ENCODE assay signal across 17 cellular contexts in genomic region chr20:18738055-18738454, GRCh38.
DNase-seq lines count a peak whose midpoint lies in the region; ATAC-seq and TF ChIP-seq lines count a peak whose summit lies in the region.
"Had no signal": no experiment of that assay in that cellular context is flagged by ENCODE, and none has a peak within 500 bp of the region (broad histone marks: within the 10 kb centered on the region; RNA-seq: fewer than 3 reads in every experiment).

No MANE protein-coding gene starts in this region.

- CTCF ChIA-PET in naive thymus-derived CD4-positive, alpha-beta T cell (lab: Charles Lee) = no interaction called here

- no peaks in the 10 kb centered on the region for H3K27me3 ChIP-seq in naive thymus-derived CD4-positive, alpha-beta T cell (ENCODE audit: control insufficient read depth in 2 of 2, insufficient read depth in 2 of 2, low read length in 2 of 2)
- H3K27me3 ChIP-seq: heart right ventricle, pancreas had no signal

- H3K27ac Mint-ChIP-seq in naive thymus-derived CD4-positive, alpha-beta T cell = peak overlapping the region in 1 of 9 donors; percentile 19
- H3K27ac Mint-ChIP-seq: activated naive CD8-positive, alpha-beta T cell; dendritic cell treated with granulocyte-macrophage colony-stimulating factor and Interleukin-4, amounts not matched to agents 40 ng/mL and 50 ng/mL, for 4 days; stimulated activated naive B cell treated with anti-CD40 and anti-IgM and Interleukin-4, amounts not matched to agents 10 μg/mL and 1 μg/mL and 100 μg/mL, for 72 hours had no signal

- DNase-seq in Daoy (ENCODE audit: low read depth) (peak; percentile 11), NCI-H510A treated with DMSO at 0.1 percent for 48 hours (lab: John Stamatoyannopoulos, UW) (no peak)
- DNase-seq in central memory CD4-positive, alpha-beta T cell = peak; percentile 38
- peak in 1 of 9 donors; percentile 3 for DNase-seq in naive thymus-derived CD4-positive, alpha-beta T cell
- DNase-seq in stimulated activated CD4-positive, alpha-beta T cell treated with anti-CD3 and anti-CD28 coated beads, Interleukin-4, amount 100 ng/mL, for 24 hours = no peak
- DNase-seq: activated CD4-positive, alpha-beta T cell treated with anti-CD3 and anti-CD28 coated beads for 48 hours; DMS153; heart right ventricle; NCI-H1105; NCI-H526; pancreas; SK-N-SH; stimulated activated naive B cell treated with anti-CD40 and anti-IgM and Interleukin-4, amounts not matched to agents 10 μg/mL and 1 μg/mL and 100 μg/mL, for 72 hours had no signal

- H3K36me3 ChIP-seq in naive thymus-derived CD4-positive, alpha-beta T cell (ENCODE audit: control insufficient read depth in 2 of 3, insufficient read depth in 3 of 3, low read length in 3 of 3) = no peaks in the 10 kb centered on the region
- H3K36me3 ChIP-seq: heart right ventricle, pancreas had no signal

- TF ChIP-seq EP300 in Ishikawa (IDR thresholded peaks at IDR 0.05; ENCODE audit: borderline replicate concordance) = no peak

- no peaks in the 10 kb centered on the region for H3K27me3 Mint-ChIP-seq in naive thymus-derived CD4-positive, alpha-beta T cell
- H3K27me3 Mint-ChIP-seq: activated naive CD8-positive, alpha-beta T cell; dendritic cell treated with granulocyte-macrophage colony-stimulating factor and Interleukin-4, amounts not matched to agents 40 ng/mL and 50 ng/mL, for 4 days; stimulated activated naive B cell treated with anti-CD40 and anti-IgM and Interleukin-4, amounts not matched to agents 10 μg/mL and 1 μg/mL and 100 μg/mL, for 72 hours had no signal

- POLR2A ChIA-PET in naive thymus-derived CD4-positive, alpha-beta T cell (lab: Charles Lee) = no interaction called here

- no peak overlapping the region for H3K4me3 ChIP-seq in naive thymus-derived CD4-positive, alpha-beta T cell (ENCODE audit: low read length)
- H3K4me3 ChIP-seq: heart right ventricle, pancreas had no signal

- H3K9me3 ChIP-seq in naive thymus-derived CD4-positive, alpha-beta T cell (ENCODE audit: control insufficient read depth in 2 of 3, low read length in 3 of 3) = no peaks in the 10 kb centered on the region
- H3K9me3 ChIP-seq: heart right ventricle, pancreas, SK-N-SH had no signal

- no peak overlapping the region for H3K27ac ChIP-seq in naive thymus-derived CD4-positive, alpha-beta T cell (ENCODE audit: low read depth, low read length)
- H3K27ac ChIP-seq: heart right ventricle, pancreas had no signal

- peak; percentile 38 for ATAC-seq in naive thymus-derived CD4-positive, alpha-beta T cell
- ATAC-seq in HG03565 (IDR thresholded peaks at IDR 0.05; ENCODE audit: unreplicated experiment) = no peak
- ATAC-seq: pancreas; stimulated activated naive B cell treated with anti-CD40 and anti-IgM and Interleukin-4, amounts not matched to agents 10 μg/mL and 1 μg/mL and 100 μg/mL, for 72 hours had no signal

- no peak overlapping the region for H3K4me3 Mint-ChIP-seq in naive thymus-derived CD4-positive, alpha-beta T cell
- H3K4me3 Mint-ChIP-seq: activated naive CD8-positive, alpha-beta T cell; dendritic cell treated with granulocyte-macrophage colony-stimulating factor and Interleukin-4, amounts not matched to agents 40 ng/mL and 50 ng/mL, for 4 days; stimulated activated naive B cell treated with anti-CD40 and anti-IgM and Interleukin-4, amounts not matched to agents 10 μg/mL and 1 μg/mL and 100 μg/mL, for 72 hours had no signal

- H3K4me1 Mint-ChIP-seq in naive thymus-derived CD4-positive, alpha-beta T cell = peaks cover 3 to 36% (median 18%) of the 10 kb centered on the region in 7 donors

- H3K4me1 ChIP-seq in naive thymus-derived CD4-positive, alpha-beta T cell (ENCODE audit: control insufficient read depth in 2 of 2, insufficient read depth in 2 of 2, low read length in 2 of 2) = peaks cover 0 to 17% of the 10 kb centered on the region in 2 donors
- H3K4me1 ChIP-seq: pancreas had no signal

- no peak for TF ChIP-seq RAD21 in Ishikawa (IDR thresholded peaks at IDR 0.05; ENCODE audit: low read depth)

- intact Hi-C loops in naive thymus-derived CD4-positive, alpha-beta T cell (cut with micrococcal nuclease) = no loop called here

- H3K36me3 Mint-ChIP-seq in naive thymus-derived CD4-positive, alpha-beta T cell = peaks cover 0 to 31% (median 14%) of the 10 kb centered on the region in 5 donors

- no peaks in the 10 kb centered on the region for H3K9me3 Mint-ChIP-seq in naive thymus-derived CD4-positive, alpha-beta T cell
- H3K9me3 Mint-ChIP-seq: stimulated activated naive B cell treated with anti-CD40 and anti-IgM and Interleukin-4, amounts not matched to agents 10 μg/mL and 1 μg/mL and 100 μg/mL, for 72 hours had no signal

TF ChIP-seq in Ishikawa, 13 proteins besides CTCF, POLR2A, EP300 and RAD21:
- no peak for TF ChIP-seq EGR1 (IDR thresholded peaks at IDR 0.05)
- TF ChIP-seq REST (IDR thresholded peaks at IDR 0.05; ENCODE audit: low read depth) = no peak
- TF ChIP-seq NFIC (IDR thresholded peaks at IDR 0.05) = no peak
- TF ChIP-seq ZBTB7A (IDR thresholded peaks at IDR 0.05; ENCODE audit: low read depth) = no peak
- no peak for TF ChIP-seq CREB1 (IDR thresholded peaks at IDR 0.05; ENCODE audit: low read depth)
- TF ChIP-seq USF1 (IDR thresholded peaks at IDR 0.05) = peak; percentile 30; the same call in 1 of the 2 replicates
- no peak for TF ChIP-seq MAX (IDR thresholded peaks at IDR 0.05)

Comparison
In these comparisons a context has a peak if more than half of its experiments do, and no peak if none do; other contexts are left out.
1. DNase-seq: peak in Daoy (single experiment) and central memory CD4-positive, alpha-beta T cell (single experiment); none in NCI-H510A treated with DMSO at 0.1 percent for 48 hours (single experiment) and stimulated activated CD4-positive, alpha-beta T cell treated with anti-CD3 and anti-CD28 coated beads, Interleukin-4, amount 100 ng/mL, for 24 hours (single experiment).